In genomic region chr10:4771554-4772201, GRCh38 we compare ENCODE assay signal across 1 cellular context.
TF ChIP-seq lines count a peak whose summit lies in the region.

No MANE protein-coding gene starts in this region.

TF ChIP-seq in SK-N-SH, 30 proteins besides CTCF, POLR2A, EP300 and RAD21 (continued from another document):
- TF ChIP-seq PBX3 (IDR thresholded peaks at IDR 0.05) = peak; percentile 84; the same call in 1 of the 2 replicates
- TF ChIP-seq JUND (IDR thresholded peaks at IDR 0.05) = peak; percentile 38; the same call in 1 of the 2 replicates
- TF ChIP-seq, protein P1, sequence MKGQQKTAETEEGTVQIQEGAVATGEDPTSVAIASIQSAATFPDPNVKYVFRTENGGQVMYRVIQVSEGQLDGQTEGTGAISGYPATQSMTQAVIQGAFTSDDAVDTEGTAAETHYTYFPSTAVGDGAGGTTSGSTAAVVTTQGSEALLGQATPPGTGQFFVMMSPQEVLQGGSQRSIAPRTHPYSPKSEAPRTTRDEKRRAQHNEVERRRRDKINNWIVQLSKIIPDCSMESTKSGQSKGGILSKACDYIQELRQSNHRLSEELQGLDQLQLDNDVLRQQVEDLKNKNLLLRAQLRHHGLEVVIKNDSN (IDR thresholded peaks at IDR 0.05; ENCODE audit: borderline replicate concordance, low read depth) = no peak
- TF ChIP-seq RXRA (IDR thresholded peaks at IDR 0.05; ENCODE audit: borderline replicate concordance, low read depth) = no peak
- TF ChIP-seq POLR2AphosphoS5 (IDR thresholded peaks at IDR 0.05; ENCODE audit: low read depth, low read length) = no peak; the same call in 1 of the 2 replicates
- no peak for TF ChIP-seq SMC3 (IDR thresholded peaks at IDR 0.05; ENCODE audit: low read depth, low read length)
- peak; percentile 83 for TF ChIP-seq TEAD4 (IDR thresholded peaks at IDR 0.05; ENCODE audit: borderline replicate concordance, insufficient read depth)
- peak; percentile 45 for TF ChIP-seq MEF2A (IDR thresholded peaks at IDR 0.05; ENCODE audit: borderline replicate concordance, low read depth)
- TF ChIP-seq FOXM1 (IDR thresholded peaks at IDR 0.05; ENCODE audit: low read depth) = peak; percentile 71
- TF ChIP-seq EZH2phosphoT487 (IDR thresholded peaks at IDR 0.05; ENCODE audit: borderline replicate concordance, low read depth) = no peak
- no peak for TF ChIP-seq RFX5 (IDR thresholded peaks at IDR 0.05; ENCODE audit: low read length)
- peak; percentile 75 for TF ChIP-seq YY1 (IDR thresholded peaks at IDR 0.05; ENCODE audit: low read depth)
- TF ChIP-seq IRF3 (IDR thresholded peaks at IDR 0.05; ENCODE audit: low read depth, low read length) = no peak
